20 cellular contexts compared by ENCODE assay signal in genomic region chr2:224162122-224162521, GRCh38.
DNase-seq lines count a peak whose midpoint lies in the region; ATAC-seq, FAIRE-seq and TF ChIP-seq lines count a peak whose summit lies in the region.
"Had no signal": no experiment of that assay in that cellular context is flagged by ENCODE, and none has a peak within 500 bp of the region (broad histone marks: within the 10 kb centered on the region; RNA-seq: fewer than 3 reads in every experiment).

No MANE protein-coding gene starts in this region.

- intact Hi-C loops in IMR-90 (cut with micrococcal nuclease) (loop anchor here (2.0 kb wide), 1 partner anchor 59 kb away; no protein-coding TSS in a partner anchor), heart right ventricle (cut with DNase I) (no loop called here)

- H3K4ac ChIP-seq in IMR-90 (ENCODE audit: low read depth, low read length) (peak overlapping the region; percentile 76; the same call in 1 of the 2 replicates), mesenchymal stem cell (ENCODE audit: low read depth in 1 of 2, low read length in 2 of 2) (no peak overlapping the region)

- H2BK5ac ChIP-seq in IMR-90 (ENCODE audit: low read depth, low read length, poor library complexity, severe bottlenecking) (peak overlapping the region; percentile 32), mesenchymal stem cell (ENCODE audit: low read depth, low read length, poor library complexity, severe bottlenecking) (no peak overlapping the region)

- ATAC-seq in IMR-90 (ENCODE audit: low read depth): peak; percentile 80
- ATAC-seq in GM21447 (IDR thresholded peaks at IDR 0.05; ENCODE audit: unreplicated experiment): no peak
- no peak for ATAC-seq in GM18873 (IDR thresholded peaks at IDR 0.05; ENCODE audit: low FRiP score, unreplicated experiment)
- no peak for ATAC-seq in heart right ventricle
- ATAC-seq: activated CD4-positive, CD25-positive, alpha-beta regulatory T cell treated with anti-CD3 and anti-CD28 coated beads, Interleukin-2, amount 50 U/mL, for 24 hours had no signal

- H2BK120ac ChIP-seq in IMR-90 (ENCODE audit: low read depth, low read length) (peak overlapping the region; percentile 40), mesenchymal stem cell (ENCODE audit: low read depth, low read length) (no peak overlapping the region)

- POLR2A ChIA-PET in AG04449 (lab: Yijun Ruan, JAX): interaction anchor here (1.0 kb wide), 1 partner anchor 60 kb away, joined by 3 read pairs; no protein-coding TSS in a partner anchor
- POLR2A ChIA-PET in IMR-90 (lab: Charles Lee; ENCODE audit: unreplicated experiment): no interaction called here

- H3K56ac ChIP-seq in IMR-90 (ENCODE audit: extremely low read depth, insufficient read depth, low read length): no peak overlapping the region

- H3K27me3 ChIP-seq in IMR-90 (ENCODE audit: control insufficient read depth, insufficient read depth, low read length): no peaks in the 10 kb centered on the region
- no peaks in the 10 kb centered on the region for H3K27me3 ChIP-seq in bronchial epithelial cell (ENCODE audit: control insufficient read depth, insufficient read depth, low read length)
- H3K27me3 ChIP-seq in mesenchymal stem cell (ENCODE audit: control insufficient read depth in 1 of 2, insufficient read depth in 1 of 2, low read length in 2 of 2): no peaks in the 10 kb centered on the region
- no peaks in the 10 kb centered on the region for H3K27me3 ChIP-seq in heart right ventricle
- H3K27me3 ChIP-seq: MG63, SJSA1 had no signal

- H3K9me3 ChIP-seq in IMR-90 (ENCODE audit: control insufficient read depth, insufficient read depth, low read length) (no peaks in the 10 kb centered on the region), mesenchymal stem cell (ENCODE audit: control insufficient read depth, low read length) (no peaks in the 10 kb centered on the region), heart right ventricle (no peaks in the 10 kb centered on the region)
- H3K9me3 ChIP-seq: MG63, SJSA1 had no signal

- peak overlapping the region; percentile 3 to 29 for H2BK12ac ChIP-seq in mesenchymal stem cell (ENCODE audit: low read length in 2 of 2)

- H3K4me3 ChIP-seq in AG04449 (ENCODE audit: low read depth, low read length): no peak overlapping the region
- H3K4me3 ChIP-seq in IMR-90 (ENCODE audit: insufficient read depth, low read depth, low read length): no peak overlapping the region
- no peak overlapping the region for H3K4me3 ChIP-seq in bronchial epithelial cell (ENCODE audit: low read depth, low read length)
- no peak overlapping the region for H3K4me3 ChIP-seq in mesenchymal stem cell (ENCODE audit: insufficient read depth in 1 of 2, low read depth in 1 of 2, low read length in 2 of 2)
- no peak overlapping the region for H3K4me3 ChIP-seq in heart right ventricle
- H3K4me3 ChIP-seq: coronary artery, MG63, SJSA1 had no signal

- BruUV-seq in IMR-90 (replicated peaks; lab: Mats Ljungman, UMichigan): no TSS peak

- peak overlapping the region in 1 of 2 experiments; percentile 24; a peak in 1 of 4 replicates for H4K8ac ChIP-seq in IMR-90 (ENCODE audit: low read depth in 2 of 2, low read length in 2 of 2)
- H4K8ac ChIP-seq in mesenchymal stem cell (ENCODE audit: low read length): no peak overlapping the region

- H3K14ac ChIP-seq in IMR-90 (replicated peaks; ENCODE audit: low read depth, low read length) (peak overlapping the region; percentile 50), mesenchymal stem cell (ENCODE audit: low read length in 2 of 2) (peak overlapping the region in 1 of 2 experiments; percentile 86)

- peak overlapping the region; percentile 83; the same call in 1 of the 2 replicates for H3K23ac ChIP-seq in IMR-90 (ENCODE audit: low read depth, low read length)
- no peak overlapping the region for H3K23ac ChIP-seq in mesenchymal stem cell (ENCODE audit: low read length in 2 of 2)

- H2BK15ac ChIP-seq in IMR-90 (ENCODE audit: low read depth, low read length): peak overlapping the region; percentile 85; the same call in 1 of the 3 replicates
- H2BK15ac ChIP-seq in mesenchymal stem cell (ENCODE audit: low read depth, poor library complexity, severe bottlenecking): no peak overlapping the region

- H3K27ac ChIP-seq in IMR-90 (ENCODE audit: insufficient read depth, low read length): no peak overlapping the region
- peak overlapping the region; percentile 73 for H3K27ac ChIP-seq in mesenchymal stem cell (ENCODE audit: low read length, poor library complexity, severe bottlenecking)
- no peak overlapping the region for H3K27ac ChIP-seq in heart right ventricle
- H3K27ac ChIP-seq: coronary artery, epithelial cell of prostate, SJSA1 had no signal

- H2AK5ac ChIP-seq in IMR-90 (ENCODE audit: low read depth, low read length) (peak overlapping the region; percentile 64; the same call in 1 of the 2 replicates), mesenchymal stem cell (ENCODE audit: low read length, severe bottlenecking) (no peak overlapping the region)

- peak overlapping the region; percentile 79 for H3K18ac ChIP-seq in IMR-90 (ENCODE audit: low read depth, low read length)
- H3K18ac ChIP-seq in mesenchymal stem cell (ENCODE audit: low read depth in 1 of 2, low read length in 2 of 2): peak overlapping the region in 1 of 2 experiments; percentile 63

- in situ Hi-C loops in IMR-90 (cut with MboI; ENCODE audit: low sequenced_read_pairs): no loop called here

- H3K4me2 ChIP-seq in IMR-90 (ENCODE audit: low read depth, low read length): peak overlapping the region; percentile 45; the same call in 1 of the 2 replicates
- H3K4me2 ChIP-seq in mesenchymal stem cell (ENCODE audit: low read length, poor library complexity, severe bottlenecking): no peak overlapping the region

- peak overlapping the region; percentile 57 for H4K5ac ChIP-seq in IMR-90 (ENCODE audit: low read depth, low read length)

- H2BK20ac ChIP-seq in IMR-90 (ENCODE audit: low read depth, low read length): peak overlapping the region; percentile 63; the same call in 1 of the 2 replicates

- H3K4me1 ChIP-seq in IMR-90 (ENCODE audit: control insufficient read depth, insufficient read depth, low read length) (peaks cover 16% of the 10 kb centered on the region), mesenchymal stem cell (ENCODE audit: control insufficient read depth, insufficient read depth, low read depth, low read length) (peaks cover 8% of the 10 kb centered on the region), heart right ventricle (peaks cover 0 to 59% (median 0%) of the 10 kb centered on the region in 9 donors)

- DNase-seq in AG04449 (ENCODE audit: low read depth, low spot score) (peak; percentile 67), IMR-90 (peak; percentile 86), bronchial epithelial cell (ENCODE audit: low read depth) (peak; percentile 56), mesenchymal stem cell (no peak), dermis blood vessel endothelial cell (no peak), heart right ventricle (no peak)
- DNase-seq: head of caudate nucleus, islet precursor cell, MG63, NCI-H2081, NCI-H526 treated with DMSO at 0.1 percent for 48 hours, retina, T-helper 9 cell had no signal

- H3K9ac ChIP-seq in IMR-90 (ENCODE audit: low read depth, low read length) (no peak overlapping the region), mesenchymal stem cell (ENCODE audit: low read length) (peak overlapping the region; percentile 4)

- TF ChIP-seq CTCF in AG04449 (IDR thresholded peaks at IDR 0.05; ENCODE audit: insufficient read depth, low read length, missing control alignments): no peak
- no peak for TF ChIP-seq CTCF in IMR-90 (conservative IDR thresholded peaks at IDR 0.05; ENCODE audit: low read depth, low read length)
- TF ChIP-seq CTCF in bronchial epithelial cell (IDR thresholded peaks at IDR 0.05; ENCODE audit: insufficient read depth, low read length, severe bottlenecking): no peak
- TF ChIP-seq CTCF in heart right ventricle (IDR thresholded peaks at IDR 0.05): no peak

- H4K20me1 ChIP-seq in IMR-90 (ENCODE audit: insufficient read depth, low read length): no peaks in the 10 kb centered on the region

- dilution Hi-C loops in IMR-90 (cut with HindIII; ENCODE audit: low sequenced_read_pairs, unreplicated experiment): no loop called here

- no CpG with 5 or more reads among the region's 2 CpGs for WGBS in IMR-90 (ENCODE audit: extremely low coverage in 2 of 2, insufficient read length in 1 of 2), 2 experiments
- 100% methylated on average over 2 of the region's 2 CpGs for WGBS in mesenchymal stem cell
- WGBS in heart right ventricle, 2 donors: 72 to 83% methylated on average over 2 of the region's 2 CpGs

- H3K9me1 ChIP-seq in IMR-90 (ENCODE audit: insufficient read depth, low read length): peaks cover 16% of the 10 kb centered on the region

- FAIRE-seq in bronchial epithelial cell (lab: Jason Lieb, UNC): no peak
- FAIRE-seq: urothelium cell line had no signal

- CTCF ChIA-PET in AG04449 (lab: Yijun Ruan, JAX) (no interaction called here), IMR-90 (lab: Yijun Ruan, JAX) (interaction anchor here (0.6 to 1.1 kb wide), 2 partner anchors 27 to 260 kb away, joined by 3 to 4 read pairs; no protein-coding TSS in a partner anchor)

- no peak overlapping the region for H2AK9ac ChIP-seq in IMR-90 (replicated peaks; ENCODE audit: low read depth, low read length, poor library complexity)

- H3K79me1 ChIP-seq in IMR-90 (ENCODE audit: low read depth in 1 of 2, low read length in 2 of 2) (no peaks in the 10 kb centered on the region), mesenchymal stem cell (replicated peaks; ENCODE audit: low read length, poor library complexity, severe bottlenecking) (no peaks in the 10 kb centered on the region)

- no peaks in the 10 kb centered on the region for H3K36me3 ChIP-seq in IMR-90 (ENCODE audit: control insufficient read depth, insufficient read depth, low read length)
- no peaks in the 10 kb centered on the region for H3K36me3 ChIP-seq in bronchial epithelial cell (ENCODE audit: control insufficient read depth, insufficient read depth, low read length)
- H3K36me3 ChIP-seq in mesenchymal stem cell (ENCODE audit: control insufficient read depth in 1 of 2, insufficient read depth in 2 of 2, low read depth in 1 of 2, low read length in 2 of 2): no peaks in the 10 kb centered on the region
- H3K36me3 ChIP-seq in heart right ventricle: no peaks in the 10 kb centered on the region
- H3K36me3 ChIP-seq: MG63, SJSA1 had no signal

- H2AFZ ChIP-seq in IMR-90 (replicated peaks; ENCODE audit: low read length, poor library complexity) (peak overlapping the region; percentile 35), mesenchymal stem cell (ENCODE audit: low read depth, low read length) (no peak overlapping the region)

- TF ChIP-seq RAD21 in IMR-90 (IDR thresholded peaks at IDR 0.05; ENCODE audit: low read length): no peak

- H4K91ac ChIP-seq in IMR-90 (ENCODE audit: insufficient read depth, low read depth, low read length) (peak overlapping the region; percentile 31; the same call in 1 of the 2 replicates), mesenchymal stem cell (ENCODE audit: low read length) (no peak overlapping the region)

- TF ChIP-seq POLR2A in IMR-90 (IDR thresholded peaks at IDR 0.05; ENCODE audit: low read depth, low read length): no peak

TF ChIP-seq in IMR-90, 13 proteins besides CTCF, POLR2A, EP300 and RAD21:
- peak; percentile 85 for TF ChIP-seq MAFK (IDR thresholded peaks at IDR 0.05; ENCODE audit: low read depth, low read length)
- no peak for TF ChIP-seq MAZ (IDR thresholded peaks at IDR 0.05; ENCODE audit: borderline replicate concordance, low read depth, low read length)
TF ChIP-seq in IMR-90: peak in this region for 1.

Comparison
In these comparisons a context has a peak if more than half of its experiments do, and no peak if none do; other contexts are left out.
1. DNase-seq: peak in AG04449 (single experiment), IMR-90 (single experiment) and bronchial epithelial cell (single experiment); none in mesenchymal stem cell (single experiment), dermis blood vessel endothelial cell (single experiment) and heart right ventricle (0 of 2).